8 cellular contexts compared by ENCODE assay signal in genomic region chr1:58902830-58903229, GRCh38.
DNase-seq lines count a peak whose midpoint lies in the region; ATAC-seq, FAIRE-seq and TF ChIP-seq lines count a peak whose summit lies in the region.

No MANE protein-coding gene starts in this region.

- H3K9me3 ChIP-seq in K562 (replicated peaks; ENCODE audit: control insufficient read depth, insufficient read depth, low read depth, low read length): no peaks in the 10 kb centered on the region
- H3K9me3 ChIP-seq in mucosa of rectum (ENCODE audit: control insufficient read depth in 2 of 2, low read length in 2 of 2): no peaks in the 10 kb centered on the region
- H3K9me3 ChIP-seq in upper lobe of right lung: no peaks in the 10 kb centered on the region

- POLR2A ChIA-PET in K562 (lab: Yijun Ruan, JAX): interaction anchor here (0.6 to 0.9 kb wide), 3 partner anchors 23 to 52 kb away, joined by 3 to 5 read pairs (median 3); no protein-coding TSS in a partner anchor

- H3K9ac ChIP-seq in K562 (ENCODE audit: insufficient read depth in 1 of 2, low read depth in 2 of 2, low read length in 2 of 2) (peak overlapping the region in 1 of 2 experiments; percentile 76; a peak in 2 of 4 replicates), mucosa of rectum (ENCODE audit: low read depth in 1 of 2, low read length in 2 of 2) (peak overlapping the region; percentile 86 to 95)

- no peaks in the 10 kb centered on the region for H3K36me3 Mint-ChIP-seq in activated naive CD4-positive, alpha-beta T cell treated with anti-CD3 and anti-CD28 coated beads, Interleukin-2, amount 50 U/mL, for 24 hours

- no peak for FAIRE-seq in K562 (lab: Jason Lieb, UNC)

- no peak for DNase-seq in activated naive CD4-positive, alpha-beta T cell treated with anti-CD3 and anti-CD28 coated beads, Interleukin-2, amount 50 U/mL, for 16 hours
- DNase-seq in K562 (ENCODE audit: extremely low read depth in 1 of 4, low spot score in 3 of 4) (no peak), upper lobe of right lung (no peak), epidermal melanocyte (ENCODE audit: insufficient read length, low spot score) (no peak)

- H3K27me3 ChIP-seq in K562 (ENCODE audit: control insufficient read depth in 2 of 2, insufficient read depth in 2 of 2, low read length in 2 of 2) (no peaks in the 10 kb centered on the region), mucosa of rectum (ENCODE audit: control insufficient read depth in 2 of 2, insufficient read depth in 2 of 2, low read length in 2 of 2) (no peaks in the 10 kb centered on the region), upper lobe of right lung (no peaks in the 10 kb centered on the region)

- H3K4me3 ChIP-seq in K562 (no peak overlapping the region), mucosa of rectum (ENCODE audit: low read length in 2 of 2) (peak overlapping the region; percentile 76), upper lobe of right lung (peak overlapping the region; percentile 66)

- TF ChIP-seq RAD21 in K562 (CRISPR knock-in tag; conservative IDR thresholded peaks at IDR 0.05 in 1 of 2, IDR thresholded peaks at IDR 0.05 in 1 of 2): no peak

- TF ChIP-seq CTCF in K562 (IDR thresholded peaks at IDR 0.05 in 2 of 3, conservative IDR thresholded peaks at IDR 0.05 in 1 of 3; ENCODE audit: insufficient read depth in 2 of 3, low read depth in 1 of 3, low read length in 3 of 3) (no peak), upper lobe of right lung (IDR thresholded peaks at IDR 0.05) (no peak)

- no peak for TF ChIP-seq EP300 in K562 (IDR thresholded peaks at IDR 0.05; ENCODE audit: low read length)

- no peaks in the 10 kb centered on the region for H3K9me3 Mint-ChIP-seq in activated naive CD4-positive, alpha-beta T cell treated with anti-CD3 and anti-CD28 coated beads, Interleukin-2, amount 50 U/mL, for 24 hours

- no peaks in the 10 kb centered on the region for H3K36me3 ChIP-seq in K562 (ENCODE audit: control insufficient read depth, insufficient read depth, low read length)
- no peaks in the 10 kb centered on the region for H3K36me3 ChIP-seq in mucosa of rectum (ENCODE audit: control insufficient read depth in 2 of 2, insufficient read depth in 2 of 2, low read length in 2 of 2)
- no peaks in the 10 kb centered on the region for H3K36me3 ChIP-seq in upper lobe of right lung

- ATAC-seq in K562 (no peak), upper lobe of right lung (no peak), GM21723 (IDR thresholded peaks at IDR 0.05; ENCODE audit: unreplicated experiment) (no peak), HG03571 (IDR thresholded peaks at IDR 0.05; ENCODE audit: unreplicated experiment) (no peak)

- no peaks in the 10 kb centered on the region for H3K27me3 Mint-ChIP-seq in activated naive CD4-positive, alpha-beta T cell treated with anti-CD3 and anti-CD28 coated beads, Interleukin-2, amount 50 U/mL, for 24 hours

- TF ChIP-seq POLR2A in K562 (conservative IDR thresholded peaks at IDR 0.05): no peak

- H3K4me2 ChIP-seq in K562 (ENCODE audit: insufficient read depth, low read length): no peak overlapping the region

- no peaks in the 10 kb centered on the region for H3K9me1 ChIP-seq in K562 (ENCODE audit: control insufficient read depth, insufficient read depth, low read length)

- peaks cover 16% of the 10 kb centered on the region for H3K4me1 Mint-ChIP-seq in activated naive CD4-positive, alpha-beta T cell treated with anti-CD3 and anti-CD28 coated beads, Interleukin-2, amount 50 U/mL, for 24 hours

- H3K4me1 ChIP-seq in K562 (replicated peaks in 1 of 2; ENCODE audit: control insufficient read depth in 2 of 2, insufficient read depth in 2 of 2, low read length in 2 of 2) (peaks cover 32 to 53% of the 10 kb centered on the region in 2 experiments), mucosa of rectum (ENCODE audit: control insufficient read depth in 2 of 2, insufficient read depth in 2 of 2, low read length in 2 of 2) (peaks cover 32 to 60% of the 10 kb centered on the region in 2 donors), upper lobe of right lung (peaks cover 45% of the 10 kb centered on the region)

- in situ Hi-C loops in K562 (cut with MboI): no loop called here

- no peaks in the 10 kb centered on the region for H3K79me2 ChIP-seq in K562 (ENCODE audit: control insufficient read depth, insufficient read depth, low read length)

- CTCF ChIA-PET in K562 (lab: Yijun Ruan, JAX; ENCODE audit: low intra/inter-chr PET ratio): no interaction called here

- no TSS peak for BruUV-seq in K562 (replicated peaks; lab: Mats Ljungman, UMichigan)

- 100% methylated on average over 2 of the region's 2 CpGs for WGBS in K562 (ENCODE audit: insufficient coverage, low coverage, missing lambda C conversion rate)

- peak overlapping the region; percentile 30 for H3K27ac Mint-ChIP-seq in activated naive CD4-positive, alpha-beta T cell treated with anti-CD3 and anti-CD28 coated beads, Interleukin-2, amount 50 U/mL, for 24 hours

- H3K4me3 Mint-ChIP-seq in activated naive CD4-positive, alpha-beta T cell treated with anti-CD3 and anti-CD28 coated beads, Interleukin-2, amount 50 U/mL, for 24 hours: peak overlapping the region; percentile 77

- H3K27ac ChIP-seq in K562 (ENCODE audit: extremely low read depth, low read depth, low read length): no peak overlapping the region; the same call in 2 of the 3 replicates
- H3K27ac ChIP-seq in mucosa of rectum (ENCODE audit: low read depth in 2 of 2, low read length in 2 of 2): peak overlapping the region; percentile 94 to 98
- peak overlapping the region; percentile 98 for H3K27ac ChIP-seq in upper lobe of right lung

- H2AFZ ChIP-seq in K562 (ENCODE audit: low read depth, low read length): no peak overlapping the region

- no peaks in the 10 kb centered on the region for H4K20me1 ChIP-seq in K562 (replicated peaks; ENCODE audit: control insufficient read depth, insufficient read depth, low read length)

- intact Hi-C loops in K562 (cut with micrococcal nuclease): no loop called here
- intact Hi-C loops in upper lobe of right lung (cut with DNase I): no loop called here

TF ChIP-seq in K562, 482 proteins besides CTCF, POLR2A, EP300 and RAD21:
- TF ChIP-seq TEAD4 (IDR thresholded peaks at IDR 0.05; ENCODE audit: low read length) (no peak), TEAD4 (CRISPR knock-in tag; IDR thresholded peaks at IDR 0.05; ENCODE audit: borderline replicate concordance) (no peak), HCFC1 (IDR thresholded peaks at IDR 0.05; ENCODE audit: low read depth, low read length) (no peak), VEZF1 (CRISPR knock-in tag; IDR thresholded peaks at IDR 0.05) (no peak), SUPT5H (IDR thresholded peaks at IDR 0.05) (no peak), ZKSCAN1 (IDR thresholded peaks at IDR 0.05; ENCODE audit: low read depth, low read length) (peak; percentile 72; the same call in 1 of the 2 replicates)
